ENCODE assay signal across 26 cellular contexts in the genomic region with DNA sequence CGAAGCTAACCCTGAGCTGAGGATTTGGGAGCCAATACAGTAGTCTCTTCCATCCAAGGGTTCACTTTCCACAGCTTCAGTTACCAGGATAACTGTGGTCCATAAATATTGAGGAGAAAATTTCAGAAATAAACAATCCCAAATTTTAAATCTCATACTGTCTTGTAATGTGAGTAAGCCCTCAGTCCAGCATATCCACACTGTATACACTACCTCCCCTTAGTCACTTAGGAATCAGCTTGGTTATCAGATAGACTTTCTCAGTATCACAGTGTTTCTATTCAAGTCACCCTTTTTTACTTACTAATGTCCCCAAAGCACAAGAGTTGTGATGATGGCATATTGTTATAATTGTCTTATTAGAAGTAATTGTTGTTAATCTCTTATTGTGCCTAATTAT.
"Had no signal": no experiment of that assay in that cellular context is flagged by ENCODE, and none has a peak within 500 bp of the region (broad histone marks: within the 10 kb centered on the region; RNA-seq: fewer than 3 reads in every experiment).

No MANE protein-coding gene starts in this region.

- H3K27ac ChIP-seq: stomach, suprapubic skin, testis, thoracic aorta, thyroid gland, tibial artery, tibial nerve, transverse colon, upper lobe of left lung, upper lobe of right lung, uterus, vagina had no signal

- H3K9me3 ChIP-seq: stomach, suprapubic skin, testis, thoracic aorta, thyroid gland, tibial artery, tibial nerve, transverse colon, upper lobe of left lung, upper lobe of right lung, uterus, vagina had no signal

- H3K36me3 ChIP-seq: stomach, suprapubic skin, thoracic aorta, thyroid gland, tibial artery, tibial nerve, transverse colon, upper lobe of left lung, upper lobe of right lung, uterus, vagina had no signal

- H3K4me3 ChIP-seq: stomach, suprapubic skin, testis, thoracic aorta, thyroid gland, tibial artery, tibial nerve, transverse colon, upper lobe of left lung, upper lobe of right lung, uterus, vagina had no signal

- H3K4me1 ChIP-seq: suprapubic skin, tibial artery, tibial nerve, transverse colon, upper lobe of left lung, upper lobe of right lung, uterus, vagina had no signal

- ATAC-seq: stimulated activated effector memory CD8-positive, alpha-beta T cell treated with anti-CD3 and anti-CD28 coated beads, Interleukin-12 subunit alpha, Interleukin-12 subunit beta, amount 100 ng/mL, for 72 hours; stimulated activated memory B cell treated with anti-CD40 and anti-IgM and Interleukin-4, amounts not matched to agents 10 μg/mL and 1 μg/mL and 100 μg/mL, for 72 hours; stimulated activated naive B cell treated with anti-CD40 and anti-IgM and Interleukin-4, amounts not matched to agents 10 μg/mL and 1 μg/mL and 100 μg/mL, for 72 hours; stimulated activated naive CD8-positive, alpha-beta T cell treated with anti-CD3 and anti-CD28 coated beads, Interleukin-15, amount 100 ng/mL, for 72 hours; stimulated activated naive CD8-positive, alpha-beta T cell treated with anti-CD3 and anti-CD28 coated beads, Interleukin-15, Interleukin-2, amounts not matched to agents 100 U/mL and 50 U/mL, for 24 hours; upper lobe of right lung had no signal

- DNase-seq: stimulated activated CD4-positive, alpha-beta T cell treated with anti-CD3 and anti-CD28 coated beads, Interleukin-2, amount 100 ng/mL, for 48 hours; stimulated activated CD4-positive, alpha-beta T cell treated with anti-CD3 and anti-CD28 coated beads, Interleukin-4, amount 100 ng/mL, for 1 hour; stimulated activated CD4-positive, alpha-beta T cell treated with anti-CD3 and anti-CD28 coated beads, Interleukin-4, amount 100 ng/mL, for 24 hours; stimulated activated CD4-positive, alpha-beta T cell treated with anti-CD3 and anti-CD28 coated beads, Interleukin-4, amount 100 ng/mL, for 4 hours; stimulated activated CD8-positive, alpha-beta memory T cell treated with anti-CD3 and anti-CD28 coated beads, Interleukin-4, amount 100 ng/mL, for 48 hours; stimulated activated naive B cell treated with anti-CD40 and anti-IgM and Interleukin-4, amounts not matched to agents 10 μg/mL and 1 μg/mL and 100 μg/mL, for 72 hours; stimulated activated naive CD4-positive, alpha-beta T cell; stimulated activated naive CD4-positive, alpha-beta T cell treated with Interleukin-2 at 50 U/mL for 16 hours; stimulated activated naive CD8-positive, alpha-beta T cell treated with anti-CD3 and anti-CD28 coated beads, Interleukin-15, amount 100 ng/mL, for 72 hours; stimulated activated naive CD8-positive, alpha-beta T cell treated with anti-CD3 and anti-CD28 coated beads, Interleukin-15, Interleukin-2, amounts not matched to agents 100 U/mL and 50 U/mL, for 24 hours; stomach; substantia nigra; testis; thyroid gland; tibial artery; transverse colon; trophoblast cell; upper lobe of left lung; upper lobe of right lung; uterus had no signal

- H3K27me3 ChIP-seq: stomach, suprapubic skin, testis, thyroid gland, tibial artery, tibial nerve, transverse colon, upper lobe of left lung, upper lobe of right lung, uterus, vagina had no signal
